20 cellular contexts compared by ENCODE assay signal in genomic region chr15:89809093-89809786, GRCh38. TPM values are rescaled to one million over a fixed set of nuclear protein-coding genes. Genes with fewer than 3 reads are reported as not detected.
DNase-seq lines count a peak whose midpoint lies in the region; ATAC-seq and TF ChIP-seq lines count a peak whose summit lies in the region.
"Had no signal": no experiment of that assay in that cellular context is flagged by ENCODE, and none has a peak within 500 bp of the region (broad histone marks: within the 10 kb centered on the region; RNA-seq: fewer than 3 reads in every experiment).

No MANE protein-coding gene starts in this region.

- CTCF ChIA-PET in PC-3 (lab: Charles Lee) = no interaction called here

- POLR2A ChIA-PET in PC-3 (lab: Charles Lee; ENCODE audit: unreplicated experiment) = no interaction called here

- intact Hi-C loops in PC-3 (cut with micrococcal nuclease) = no loop called here
- intact Hi-C loops in mucosa of descending colon (cut with DNase I, micrococcal nuclease) = no loop called here
- intact Hi-C loops in posterior cingulate gyrus (cut with DNase I) = no loop called here

- no peaks in the 10 kb centered on the region for H3K36me3 ChIP-seq in PC-3 (ENCODE audit: low read depth, low read length)
- no peaks in the 10 kb centered on the region for H3K36me3 ChIP-seq in endodermal cell (ENCODE audit: control insufficient read depth, insufficient read depth, low read length)
- no peaks in the 10 kb centered on the region for H3K36me3 ChIP-seq in mucosa of descending colon (ENCODE audit: low read depth)
- H3K36me3 ChIP-seq: right lobe of liver had no signal

- no peak for TF ChIP-seq CTCF in PC-3 (conservative IDR thresholded peaks at IDR 0.05; ENCODE audit: low read depth, low read length)
- no peak for TF ChIP-seq CTCF in endodermal cell (conservative IDR thresholded peaks at IDR 0.05)
- TF ChIP-seq CTCF in mucosa of descending colon (IDR thresholded peaks at IDR 0.05) = no peak

- H3K9me3 Mint-ChIP-seq in endodermal cell = no peaks in the 10 kb centered on the region
- H3K9me3 Mint-ChIP-seq: nephron progenitor cell had no signal

- no peak overlapping the region for H3K27ac ChIP-seq in PC-3 (ENCODE audit: low read length)
- H3K27ac ChIP-seq in endodermal cell (ENCODE audit: low read depth, low read length) = no peak overlapping the region

- no peaks in the 10 kb centered on the region for H3K9me2 ChIP-seq in PC-3 (replicated peaks; ENCODE audit: low read length)

- no TSS peak for BruUV-seq in PC-3 (replicated peaks; lab: Mats Ljungman, UMichigan)

- no peak overlapping the region for H3K27ac Mint-ChIP-seq in endodermal cell
- H3K27ac Mint-ChIP-seq: nephron progenitor cell had no signal

- H3K27me3 ChIP-seq in PC-3 (ENCODE audit: low read length) = no peaks in the 10 kb centered on the region
- peaks cover 18% of the 10 kb centered on the region for H3K27me3 ChIP-seq in endodermal cell (ENCODE audit: control insufficient read depth, insufficient read depth, low read length, poor library complexity, severe bottlenecking)
- H3K27me3 ChIP-seq: right lobe of liver had no signal

- H3K4me2 ChIP-seq in PC-3 (ENCODE audit: low read length) = no peak overlapping the region

- H3K4me3 ChIP-seq in PC-3 (ENCODE audit: low read length) = no peak overlapping the region
- no peak overlapping the region for H3K4me3 ChIP-seq in endodermal cell (ENCODE audit: low read length)
- no peak overlapping the region for H3K4me3 ChIP-seq in mucosa of descending colon
- H3K4me3 ChIP-seq: lung, right lobe of liver had no signal

- 79 to 86% methylated on average over 7 to 8 of the region's 8 CpGs for WGBS in endodermal cell (ENCODE audit: insufficient coverage in 1 of 2, insufficient read length in 1 of 2), 2 experiments

- H2AFZ ChIP-seq in PC-3 (ENCODE audit: low read length) = no peak overlapping the region

- H3K9me3 ChIP-seq in PC-3 (ENCODE audit: low read length) = no peaks in the 10 kb centered on the region
- H3K9me3 ChIP-seq in endodermal cell (ENCODE audit: control insufficient read depth, low read length) = no peaks in the 10 kb centered on the region
- H3K9me3 ChIP-seq in mucosa of descending colon = no peaks in the 10 kb centered on the region
- H3K9me3 ChIP-seq: right lobe of liver had no signal

- peaks cover 32% of the 10 kb centered on the region for H3K27me3 Mint-ChIP-seq in endodermal cell (ENCODE audit: insufficient read depth)

- no peaks in the 10 kb centered on the region for H3K36me3 Mint-ChIP-seq in endodermal cell (ENCODE audit: low read depth)

- DNase-seq in EH (ENCODE audit: low read depth) (peak; percentile 41), PC-3 (no peak), endodermal cell (peak; percentile 50), mucosa of descending colon (peak in 2 of 3 donors; percentile 29 to 45), iPS-NIHi11 (ENCODE audit: low spot score) (no peak), posterior cingulate gyrus (no peak)
- DNase-seq: activated gamma-delta T cell, aorta, NCI-H1436, NCI-H345, nephron progenitor cell, SIG-M5 had no signal

- H3K9ac ChIP-seq in PC-3 (ENCODE audit: low read length) (no peak overlapping the region), endodermal cell (ENCODE audit: extremely low read depth, low read length, poor library complexity, severe bottlenecking) (no peak overlapping the region)

- no peaks in the 10 kb centered on the region for H3F3A ChIP-seq in PC-3 (ENCODE audit: low read length, unreplicated experiment)

- no peaks in the 10 kb centered on the region for H4K20me1 ChIP-seq in PC-3 (ENCODE audit: low read length)

- peaks cover 12% of the 10 kb centered on the region for H3K4me1 Mint-ChIP-seq in endodermal cell

- peak; percentile 16; the same call in 1 of the 2 replicates for ATAC-seq in PC-3
- ATAC-seq in mucosa of descending colon = no peak
- no peak for ATAC-seq in HG03439 (IDR thresholded peaks at IDR 0.05; ENCODE audit: unreplicated experiment)
- no peak for ATAC-seq in GM18868 (IDR thresholded peaks at IDR 0.05; ENCODE audit: unreplicated experiment)
- ATAC-seq: activated CD4-positive, CD25-positive, alpha-beta regulatory T cell treated with anti-CD3 and anti-CD28 coated beads, Interleukin-2, amount 50 U/mL, for 24 hours; right lobe of liver had no signal

- no peak overlapping the region for H3K4me3 Mint-ChIP-seq in endodermal cell
- H3K4me3 Mint-ChIP-seq: nephron progenitor cell had no signal

- H3K79me2 ChIP-seq in PC-3 (ENCODE audit: low read length) = peaks cover 33% of the 10 kb centered on the region

- peaks cover 19% of the 10 kb centered on the region; the same call in 1 of the 2 replicates for H3K4me1 ChIP-seq in PC-3 (ENCODE audit: insufficient read depth, low read length)
- H3K4me1 ChIP-seq in endodermal cell (ENCODE audit: control insufficient read depth, insufficient read depth, low read length) = peaks cover 4% of the 10 kb centered on the region
- peaks cover 18% of the 10 kb centered on the region for H3K4me1 ChIP-seq in mucosa of descending colon (ENCODE audit: low read depth)

RNA-seq across cellular contexts. Expression of gene ANPEP, which starts 5.4 kb away (rescaled TPM):
- total RNA-seq in PC-3 (2014; rRNA removed) (113 and 133 TPM in 2 replicates), endodermal cell (1 to 10 TPM in 1 of 2 donors, under 1 TPM in 1; 0.95 to 3.3 TPM), mucosa of descending colon (1,000 to 10,000 TPM in 1 of 3 donors, 100 to 1,000 TPM in 2; 270 to 1,014 (median 289) TPM)
- 2.0 TPM for polyA plus RNA-seq in endodermal cell (2013, experiment 1 of 2)
- polyA plus RNA-seq in endodermal cell (2013, experiment 2 of 2) = 2.2 TPM

RNA-seq across cellular contexts. Expression of gene MESP2, which starts 33.1 kb away (rescaled TPM):
- 1.1 and 1.3 TPM in 2 replicates for total RNA-seq in PC-3 (2014; rRNA removed)
- total RNA-seq in endodermal cell = 1 to 10 TPM in 1 of 2 donors, under 1 TPM in 1; 0.22 to 1.3 TPM
- 0.68 TPM for polyA plus RNA-seq in endodermal cell (2013, experiment 1 of 2)
- 0.54 TPM for polyA plus RNA-seq in endodermal cell (2013, experiment 2 of 2)
- 1 to 10 TPM in 2 of 3 donors, under 1 TPM in 1; 0.79 to 4.7 (median 1.2) TPM for total RNA-seq in mucosa of descending colon
- total RNA-seq: aorta; H4; T-helper 2 cell treated with Interferon-gamma antibody and Interleukin-4, amounts not matched to agents 100 ng/mL and 5 ng/mL, for 36 hours; temporal lobe had no signal

RNA-seq across cellular contexts. Expression of gene MESP1, which starts 58.2 kb away (rescaled TPM):
- total RNA-seq in PC-3 (2014; rRNA removed) (32.9 and 49.4 TPM in 2 replicates), endodermal cell (under 1 TPM in 1 of 2 donors, not detected in 1; 0.22 TPM), mucosa of descending colon (10 to 100 TPM in 1 of 3 donors, 1 to 10 TPM in 2; 4.6 to 10.2 (median 8.5) TPM)
- 0.71 TPM for polyA plus RNA-seq in endodermal cell (2013, experiment 1 of 2)
- 1.6 TPM for polyA plus RNA-seq in endodermal cell (2013, experiment 2 of 2)
- total RNA-seq: H4 had no signal

Comparison
In these comparisons a context has a peak if more than half of its experiments do, and no peak if none do; other contexts are left out.
1. DNase-seq: peak in EH (single experiment), endodermal cell (single experiment) and mucosa of descending colon (2 of 3); none in PC-3 (single experiment), iPS-NIHi11 (single experiment) and posterior cingulate gyrus (0 of 10).
2. RNA of gene ANPEP, which starts 5.4 kb away (total RNA-seq): 270 to 1,014 TPM in mucosa of descending colon and 113 to 133 TPM in PC-3; 0.95 to 3.3 TPM in endodermal cell; every median in the first group is over 10 times any median in the second.
3. RNA of gene MESP1, which starts 58.2 kb away (total RNA-seq): 32.9 to 49.4 TPM in PC-3 and 4.6 to 10.2 TPM in mucosa of descending colon; 0.22 TPM in endodermal cell; every median in the first group is over 4 times any median in the second.